ENCODE assay signal across 17 cellular contexts in genomic region chr6:52381249-52381648, GRCh38. TPM values are rescaled to one million over a fixed set of nuclear protein-coding genes. Genes with fewer than 3 reads are reported as not detected.
DNase-seq lines count a peak whose midpoint lies in the region; ATAC-seq and TF ChIP-seq lines count a peak whose summit lies in the region.
"Had no signal": no experiment of that assay in that cellular context is flagged by ENCODE, and none has a peak within 500 bp of the region (broad histone marks: within the 10 kb centered on the region; RNA-seq: fewer than 3 reads in every experiment).

No MANE protein-coding gene starts in this region.

- peaks cover 18 to 36% of the 10 kb centered on the region in 2 donors for H3K36me3 Mint-ChIP-seq in activated naive CD4-positive, alpha-beta T cell treated with anti-CD3 and anti-CD28 coated beads, Interleukin-2, amount 50 U/mL, for 72 hours
- peaks cover 34% of the 10 kb centered on the region for H3K36me3 Mint-ChIP-seq in activated naive CD8-positive, alpha-beta T cell treated with anti-CD3 and anti-CD28 coated beads, Interleukin-2, amount 50 U/mL, for 24 hours (ENCODE audit: low read depth)
- no peaks in the 10 kb centered on the region; the same call in 1 of the 2 replicates for H3K36me3 Mint-ChIP-seq in HFFc6 (ENCODE audit: low read depth)

- no peak overlapping the region for H3K27ac Mint-ChIP-seq in activated naive CD4-positive, alpha-beta T cell treated with anti-CD3 and anti-CD28 coated beads, Interleukin-2, amount 50 U/mL, for 72 hours
- H3K27ac Mint-ChIP-seq in activated naive CD8-positive, alpha-beta T cell treated with anti-CD3 and anti-CD28 coated beads, Interleukin-2, amount 50 U/mL, for 24 hours: no peak overlapping the region
- no peak overlapping the region for H3K27ac Mint-ChIP-seq in HFFc6
- H3K27ac Mint-ChIP-seq: B cell had no signal

- no peak for TF ChIP-seq CTCF in HFFc6 (IDR thresholded peaks at IDR 0.05)

- no peak overlapping the region for H3K4me3 Mint-ChIP-seq in activated naive CD8-positive, alpha-beta T cell treated with anti-CD3 and anti-CD28 coated beads, Interleukin-2, amount 50 U/mL, for 24 hours
- H3K4me3 Mint-ChIP-seq in HFFc6: no peak overlapping the region
- H3K4me3 Mint-ChIP-seq: B cell had no signal

- H3K27ac ChIP-seq in substantia nigra (ENCODE audit: low read depth, low read length, poor library complexity, severe bottlenecking): peak overlapping the region; percentile 14
- H3K27ac ChIP-seq: 22Rv1, PC-9 had no signal

- DNase-seq in activated CD4-positive, CD25-positive, alpha-beta regulatory T cell (lab: John Stamatoyannopoulos, UW): no peak
- no peak for DNase-seq in activated naive CD4-positive, alpha-beta T cell treated with anti-CD3 and anti-CD28 coated beads, Interleukin-2, amount 50 U/mL, for 72 hours (ENCODE audit: low spot score in 2 of 2)
- DNase-seq in activated naive CD4-positive, alpha-beta T cell treated with Interleukin-2 at 50 U/mL for 16 hours: no peak
- DNase-seq in activated naive CD8-positive, alpha-beta T cell treated with anti-CD3 and anti-CD28 coated beads, Interleukin-2, amount 50 U/mL, for 24 hours: no peak
- no peak for DNase-seq in substantia nigra (lab: John Stamatoyannopoulos, UW)
- DNase-seq in OCI-M1 (lab: John Stamatoyannopoulos, UW): no peak
- DNase-seq in HFFc6: no peak
- DNase-seq: DND-41, NCI-H1092, NCI-H146, NCI-H2081, NCI-H510A treated with DMSO at 0.1 percent for 48 hours, NCI-H82, PC-9 had no signal

- peaks cover 74% of the 10 kb centered on the region for H3K4me1 Mint-ChIP-seq in activated naive CD8-positive, alpha-beta T cell treated with anti-CD3 and anti-CD28 coated beads, Interleukin-2, amount 50 U/mL, for 24 hours
- H3K4me1 Mint-ChIP-seq in HFFc6 (ENCODE audit: low read depth): peaks cover 6% of the 10 kb centered on the region

- H3K9me3 Mint-ChIP-seq in activated naive CD4-positive, alpha-beta T cell treated with anti-CD3 and anti-CD28 coated beads, Interleukin-2, amount 50 U/mL, for 72 hours: peaks cover 6 to 19% of the 10 kb centered on the region in 2 donors
- H3K9me3 Mint-ChIP-seq in activated naive CD8-positive, alpha-beta T cell treated with anti-CD3 and anti-CD28 coated beads, Interleukin-2, amount 50 U/mL, for 24 hours: peaks cover 13% of the 10 kb centered on the region
- H3K9me3 Mint-ChIP-seq in HFFc6: no peaks in the 10 kb centered on the region

- H3K27me3 Mint-ChIP-seq in activated naive CD8-positive, alpha-beta T cell treated with anti-CD3 and anti-CD28 coated beads, Interleukin-2, amount 50 U/mL, for 24 hours: no peaks in the 10 kb centered on the region
- no peaks in the 10 kb centered on the region; the same call in 1 of the 2 replicates for H3K27me3 Mint-ChIP-seq in HFFc6 (ENCODE audit: insufficient read depth)
- H3K27me3 Mint-ChIP-seq: B cell had no signal

- peak; percentile 31 to 42 for ATAC-seq in activated CD4-positive, CD25-positive, alpha-beta regulatory T cell treated with anti-CD3 and anti-CD28 coated beads, Interleukin-2, amount 50 U/mL, for 24 hours
- ATAC-seq in activated naive CD4-positive, alpha-beta T cell treated with anti-CD3 and anti-CD28 coated beads, Interleukin-2, amount 50 U/mL, for 72 hours: peak; percentile 61 to 85
- peak; percentile 50 for ATAC-seq in activated naive CD8-positive, alpha-beta T cell treated with anti-CD3 and anti-CD28 coated beads, Interleukin-2, amount 50 U/mL, for 24 hours

RNA-seq across cellular contexts. Expression of gene PAQR8, which starts 19.3 kb away (rescaled TPM):
- total RNA-seq in activated naive CD4-positive, alpha-beta T cell treated with anti-CD3 and anti-CD28 coated beads, Interleukin-2, amount 50 U/mL, for 72 hours: 10 to 100 TPM in 1 of 2 donors, 1 to 10 TPM in 1; 8.0 to 11.4 TPM
- total RNA-seq in HFFc6 (2021; fragmentation: NEBNext Ultra II Directional; extraction: Animal tissue kit (Norgen Biotek cat#: 25700)): 1 to 10 TPM; 2.8 to 3.8 (median 3.1) TPM

RNA-seq across cellular contexts. Expression of gene EFHC1, which starts 38.9 kb away (rescaled TPM):
- total RNA-seq in activated naive CD4-positive, alpha-beta T cell treated with anti-CD3 and anti-CD28 coated beads, Interleukin-2, amount 50 U/mL, for 72 hours: 1 to 10 TPM; 4.4 to 6.4 TPM
- total RNA-seq in HFFc6 (2021; fragmentation: NEBNext Ultra II Directional; extraction: Animal tissue kit (Norgen Biotek cat#: 25700)): 10 to 100 TPM in 5 of 6 experiments, 1 to 10 TPM in 1; 10.0 to 17.3 (median 13.8) TPM
